ENCODE assay signal across 11 cellular contexts in the genomic region with DNA sequence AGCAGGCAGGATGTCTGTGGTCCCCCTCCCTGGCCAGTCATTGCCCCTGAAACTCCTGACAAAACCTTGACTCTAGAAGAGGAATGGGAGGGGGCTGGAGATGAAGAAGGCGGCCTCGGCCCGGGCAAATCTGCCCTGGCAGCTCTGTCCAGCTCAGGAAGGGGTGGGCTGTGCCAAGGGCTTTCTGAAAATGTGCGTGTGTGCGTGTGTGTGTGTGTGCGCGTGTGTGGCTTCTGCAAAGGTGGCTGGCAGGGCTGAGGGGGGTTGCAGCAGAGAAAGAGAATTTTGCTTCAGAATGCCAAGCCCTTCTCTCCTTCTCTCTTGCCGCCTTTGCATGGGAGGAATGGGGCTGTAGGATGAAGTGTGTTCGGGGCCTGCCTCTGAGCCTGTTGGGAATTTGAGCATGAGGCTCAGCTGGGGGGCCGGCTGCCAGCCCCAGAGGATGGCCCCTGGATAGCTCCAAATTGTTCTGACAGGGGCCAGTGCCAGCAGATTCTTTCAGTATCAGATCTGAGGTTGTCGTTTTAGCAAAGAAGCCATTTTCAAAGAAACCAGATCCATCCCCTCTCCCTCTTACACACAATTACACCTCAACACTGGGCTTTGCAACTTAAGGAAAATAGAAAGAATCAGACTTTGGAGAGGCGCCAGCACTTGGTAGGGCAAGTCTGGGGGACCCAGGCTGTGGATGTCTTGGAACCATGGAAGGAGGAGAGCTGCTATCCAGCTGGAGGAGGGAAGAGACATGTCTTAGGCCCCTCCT. TPM values are rescaled to one million over a fixed set of nuclear protein-coding genes. Genes with fewer than 3 reads are reported as not detected.
DNase-seq lines count a peak whose midpoint lies in the region; TF ChIP-seq lines count a peak whose summit lies in the region.
"Had no signal": no experiment of that assay in that cellular context is flagged by ENCODE, and none has a peak within 500 bp of the region (broad histone marks: within the 10 kb centered on the region; RNA-seq: fewer than 3 reads in every experiment).

No MANE protein-coding gene starts in this region.

- H3K4me1 ChIP-seq in breast epithelium (peaks cover 0 to 2% of the 10 kb centered on the region in 2 donors), SJCRH30 (peaks cover 21% of the 10 kb centered on the region)
- H3K4me1 ChIP-seq: colonic mucosa had no signal

- H3K36me3 ChIP-seq in breast epithelium (no peaks in the 10 kb centered on the region), SJCRH30 (peaks cover 2% of the 10 kb centered on the region; the same call in 1 of the 2 replicates)
- H3K36me3 ChIP-seq: colonic mucosa had no signal

- peaks cover 0 to 12% of the 10 kb centered on the region in 2 donors for H3K27me3 ChIP-seq in breast epithelium
- H3K27me3 ChIP-seq in SJCRH30: no peaks in the 10 kb centered on the region
- H3K27me3 ChIP-seq: foreskin keratinocyte had no signal

- no peak for TF ChIP-seq POLR2A in breast epithelium (IDR thresholded peaks at IDR 0.05)

- H3K27ac ChIP-seq in breast epithelium: peak overlapping the region; percentile 90
- H3K27ac ChIP-seq in SJCRH30: no peak overlapping the region
- H3K27ac ChIP-seq: colonic mucosa, foreskin keratinocyte had no signal

- H3K4me3 ChIP-seq in AG10803 (ENCODE audit: low read length) (peak overlapping the region; percentile 94), breast epithelium (peak overlapping the region; percentile 78 to 99 (median 96)), skeletal muscle cell (ENCODE audit: low read depth, low read length) (peak overlapping the region; percentile 80), SJCRH30 (no peak overlapping the region)
- H3K4me3 ChIP-seq: colonic mucosa had no signal

- no peak for TF ChIP-seq CTCF in AG10803 (conservative IDR thresholded peaks at IDR 0.05; ENCODE audit: low read length)
- no peak for TF ChIP-seq CTCF in breast epithelium (IDR thresholded peaks at IDR 0.05)

- intact Hi-C loops in breast epithelium (cut with DNase I; ENCODE audit: low total_unique reads): no loop called here

- DNase-seq in AG10803 (ENCODE audit: low read depth) (no peak), breast epithelium (ENCODE audit: low spot score in 2 of 2) (no peak), left kidney (ENCODE audit: low read depth, low spot score) (peak; percentile 45), skeletal muscle cell (ENCODE audit: low read depth) (no peak), SJCRH30 (no peak), SK-N-DZ (ENCODE audit: low spot score) (no peak)
- no peak for DNase-seq in activated CD4-positive, alpha-beta T cell treated with anti-CD3 and anti-CD28 coated beads for 48 hours
- no peak for DNase-seq in activated CD4-positive, alpha-beta T cell treated with anti-CD3 and anti-CD28 coated beads, Interleukin-2, amount 50 U/mL, for 4 hours
- DNase-seq: colonic mucosa, foreskin keratinocyte had no signal

- H3K9me3 ChIP-seq in breast epithelium: no peaks in the 10 kb centered on the region
- no peaks in the 10 kb centered on the region for H3K9me3 ChIP-seq in SJCRH30 (replicated peaks)
- H3K9me3 ChIP-seq: colonic mucosa had no signal

RNA-seq across cellular contexts. Expression of gene TIMP3, which starts 3.5 kb away (rescaled TPM):
- total RNA-seq in breast epithelium: 1,000 to 10,000 TPM in 1 of 3 donors, 100 to 1,000 TPM in 2; 269 to 1,246 (median 290) TPM
- total RNA-seq in SJCRH30 (2014; rRNA removed; shearing (Covaris generic)): 33.0 and 35.0 TPM in 2 replicates
- polyA plus RNA-seq in SK-N-DZ (2014; cell fraction: cytosol; rRNA removed): not detected in 2 replicates
- 0.09 TPM in 1 of 2 replicates, not detected in the other for polyA plus RNA-seq in SK-N-DZ (2014; cell fraction: nucleus; rRNA removed)
- total RNA-seq: T-helper 1 cell treated with Interleukin-12 subunit alpha and Interleukin-12 subunit beta and Interleukin-4 antibody, amounts not matched to agents 30 ng/mL and 1 ng/mL, for 36 hours had no signal
